19 cellular contexts compared by ENCODE assay signal in the genomic region with DNA sequence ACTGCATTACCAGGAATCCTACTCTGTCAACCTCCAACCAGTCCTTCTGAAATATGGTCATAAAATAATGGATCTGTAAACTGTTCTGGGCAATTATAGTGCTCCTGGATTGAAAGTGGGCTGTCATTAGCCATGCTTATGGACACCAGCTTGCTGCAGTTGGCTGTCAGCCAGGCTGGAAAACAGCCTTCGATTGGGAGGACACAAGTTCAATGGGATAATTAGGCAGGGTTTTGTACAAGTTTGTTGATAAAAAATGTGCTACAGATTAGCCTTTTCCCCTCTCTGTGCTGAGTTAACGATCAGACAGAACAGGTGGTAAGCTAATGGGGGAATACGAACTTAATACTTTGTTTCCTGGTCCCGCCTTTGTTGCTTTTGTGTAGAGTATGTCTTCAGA.
A peak's percentile ranks its signal among the peaks of the same experiment; 100 is the strongest.
DNase-seq lines count a peak whose midpoint lies in the region; ATAC-seq and TF ChIP-seq lines count a peak whose summit lies in the region.
"Had no signal": no experiment of that assay in that cellular context is flagged by ENCODE, and none has a peak within 500 bp of the region (broad histone marks: within the 10 kb centered on the region; RNA-seq: fewer than 3 reads in every experiment).

No MANE protein-coding gene starts in this region.

- peaks cover 0 to 6% of the 10 kb centered on the region in 2 experiments for H3K36me3 ChIP-seq in SK-N-SH (replicated peaks in 1 of 2; ENCODE audit: control insufficient read depth in 1 of 2, insufficient read depth in 2 of 2, low read length in 1 of 2)
- H3K36me3 ChIP-seq: adrenal gland, left lung, upper lobe of right lung had no signal

- H3K4me3 ChIP-seq in SK-N-SH (ENCODE audit: low read depth in 2 of 2, low read length in 1 of 2): no peak overlapping the region
- H3K4me3 ChIP-seq: adrenal gland, left lung, upper lobe of right lung had no signal

- no peak overlapping the region for H3K4me2 ChIP-seq in SK-N-SH

- TF ChIP-seq EP300 in SK-N-SH (IDR thresholded peaks at IDR 0.05; ENCODE audit: borderline replicate concordance in 1 of 2, low read depth in 1 of 2, low read length in 1 of 2): peak in 1 of 2 experiments; percentile 83; a peak in 2 of 4 replicates

- peaks cover 0 to 6% of the 10 kb centered on the region in 2 experiments; a peak in 2 of 4 replicates for H3K4me1 ChIP-seq in SK-N-SH (ENCODE audit: control insufficient read depth in 1 of 2, insufficient read depth in 2 of 2, low read depth in 1 of 2, low read length in 1 of 2)
- H3K4me1 ChIP-seq: adrenal gland, foreskin keratinocyte, left lung, parathyroid adenoma had no signal

- no peak overlapping the region for H2AFZ ChIP-seq in SK-N-SH (ENCODE audit: low read depth)
- H2AFZ ChIP-seq: parathyroid adenoma had no signal

- no peaks in the 10 kb centered on the region for H3K27me3 ChIP-seq in SK-N-SH (ENCODE audit: insufficient read depth)
- H3K27me3 ChIP-seq: adrenal gland, foreskin keratinocyte, left lung, upper lobe of right lung had no signal

- DNase-seq in DMS 273 (lab: John Stamatoyannopoulos, UW; ENCODE audit: unreplicated experiment) (peak; percentile 83), NCI-H1417 (lab: John Stamatoyannopoulos, UW) (peak; percentile 50 to 99 (median 89)), NCI-H345 treated with DMSO at 0.1 percent for 48 hours (lab: John Stamatoyannopoulos, UW; ENCODE audit: unreplicated experiment) (peak; percentile 71), SK-N-SH (peak; percentile 50)
- no peak for DNase-seq in activated T-cell treated with anti-CD3 and anti-CD28 coated beads, Interleukin-2, amount 50 U/mL, for 1 hour
- DNase-seq: activated CD8-positive, alpha-beta T cell treated with anti-CD3 and anti-CD28 coated beads for 36 hours; adrenal gland; CD8-positive, alpha-beta memory T cell; foreskin keratinocyte; H7; left lung; naive B cell; OCI-M1; stimulated activated naive CD4-positive, alpha-beta T cell; upper lobe of right lung had no signal

- peak; percentile 18; the same call in 1 of the 2 replicates for TF ChIP-seq RAD21 in SK-N-SH (IDR thresholded peaks at IDR 0.05; ENCODE audit: low read length)

- H3K27ac ChIP-seq in SK-N-SH (ENCODE audit: low read depth in 2 of 2, low read length in 1 of 2): peak overlapping the region in 1 of 2 experiments; percentile 81; a peak in 2 of 4 replicates
- H3K27ac ChIP-seq: adrenal gland, foreskin keratinocyte, left lung, parathyroid adenoma, upper lobe of right lung had no signal

- no peaks in the 10 kb centered on the region for H3K9me2 ChIP-seq in SK-N-SH

- no peaks in the 10 kb centered on the region for H4K20me1 ChIP-seq in SK-N-SH (ENCODE audit: insufficient read depth)

- no peak for ATAC-seq in HG03520 (IDR thresholded peaks at IDR 0.05; ENCODE audit: unreplicated experiment)
- ATAC-seq in HG03439 (IDR thresholded peaks at IDR 0.05; ENCODE audit: unreplicated experiment): no peak
- no peak for ATAC-seq in HG03280 (IDR thresholded peaks at IDR 0.05; ENCODE audit: unreplicated experiment)
- ATAC-seq: activated CD8-positive, alpha-beta T cell treated with anti-CD3 and anti-CD28 coated beads for 36 hours; foreskin keratinocyte; left lung; upper lobe of right lung had no signal

- no peak for TF ChIP-seq CTCF in SK-N-SH (IDR thresholded peaks at IDR 0.05)

- WGBS in SK-N-SH (ENCODE audit: low lambda C conversion rate): 65% methylated on average over 4 of the region's 4 CpGs

- H3K79me2 ChIP-seq in SK-N-SH (ENCODE audit: insufficient read depth): no peaks in the 10 kb centered on the region
- H3K79me2 ChIP-seq: parathyroid adenoma had no signal

- POLR2A ChIA-PET in SK-N-SH (lab: Yijun Ruan, JAX): no interaction called here

- no peak overlapping the region for H3K9ac ChIP-seq in SK-N-SH
- H3K9ac ChIP-seq: parathyroid adenoma had no signal

- H3K9me3 ChIP-seq in SK-N-SH: peaks cover 18% of the 10 kb centered on the region

- H3F3A ChIP-seq in SK-N-SH (replicated peaks; ENCODE audit: insufficient read depth): no peaks in the 10 kb centered on the region

- CTCF ChIA-PET in SK-N-SH (lab: Yijun Ruan, JAX): interaction anchor here (1.0 to 2.1 kb wide), 2 partner anchors 64 to 1128 kb away, joined by 3 to 6 read pairs; no protein-coding TSS in a partner anchor

TF ChIP-seq in SK-N-SH, 30 proteins besides CTCF, POLR2A, EP300 and RAD21:
- TF ChIP-seq MXI1 (IDR thresholded peaks at IDR 0.05; ENCODE audit: low read depth, low read length) (peak; percentile 55; the same call in 1 of the 2 replicates), GABPA (IDR thresholded peaks at IDR 0.05; ENCODE audit: low read depth) (no peak), GATA2 (CRISPR knock-in tag; IDR thresholded peaks at IDR 0.05) (0 out of 2 replicates have a peak, but pooled peaks have one; percentile 48), NRF1 (IDR thresholded peaks at IDR 0.05; ENCODE audit: low read depth, low read length) (no peak), NFIC (IDR thresholded peaks at IDR 0.05; ENCODE audit: borderline replicate concordance) (peak; percentile 11; the same call in 1 of the 2 replicates), CHD2 (IDR thresholded peaks at IDR 0.05; ENCODE audit: low read length, partially characterized antibody) (peak; percentile 62), FOXJ3 (CRISPR knock-in tag; IDR thresholded peaks at IDR 0.05) (peak; percentile 62; the same call in 1 of the 2 replicates)
- TF ChIP-seq, protein P1, sequence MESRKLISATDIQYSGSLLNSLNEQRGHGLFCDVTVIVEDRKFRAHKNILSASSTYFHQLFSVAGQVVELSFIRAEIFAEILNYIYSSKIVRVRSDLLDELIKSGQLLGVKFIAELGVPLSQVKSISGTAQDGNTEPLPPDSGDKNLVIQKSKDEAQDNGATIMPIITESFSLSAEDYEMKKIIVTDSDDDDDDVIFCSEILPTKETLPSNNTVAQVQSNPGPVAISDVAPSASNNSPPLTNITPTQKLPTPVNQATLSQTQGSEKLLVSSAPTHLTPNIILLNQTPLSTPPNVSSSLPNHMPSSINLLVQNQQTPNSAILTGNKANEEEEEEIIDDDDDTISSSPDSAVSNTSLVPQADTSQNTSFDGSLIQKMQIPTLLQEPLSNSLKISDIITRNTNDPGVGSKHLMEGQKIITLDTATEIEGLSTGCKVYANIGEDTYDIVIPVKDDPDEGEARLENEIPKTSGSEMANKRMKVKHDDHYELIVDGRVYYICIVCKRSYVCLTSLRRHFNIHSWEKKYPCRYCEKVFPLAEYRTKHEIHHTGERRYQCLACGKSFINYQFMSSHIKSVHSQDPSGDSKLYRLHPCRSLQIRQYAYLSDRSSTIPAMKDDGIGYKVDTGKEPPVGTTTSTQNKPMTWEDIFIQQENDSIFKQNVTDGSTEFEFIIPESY (IDR thresholded peaks at IDR 0.05; ENCODE audit: borderline replicate concordance, low read depth): no peak
